14 cellular contexts compared by ENCODE assay signal in the genomic region with DNA sequence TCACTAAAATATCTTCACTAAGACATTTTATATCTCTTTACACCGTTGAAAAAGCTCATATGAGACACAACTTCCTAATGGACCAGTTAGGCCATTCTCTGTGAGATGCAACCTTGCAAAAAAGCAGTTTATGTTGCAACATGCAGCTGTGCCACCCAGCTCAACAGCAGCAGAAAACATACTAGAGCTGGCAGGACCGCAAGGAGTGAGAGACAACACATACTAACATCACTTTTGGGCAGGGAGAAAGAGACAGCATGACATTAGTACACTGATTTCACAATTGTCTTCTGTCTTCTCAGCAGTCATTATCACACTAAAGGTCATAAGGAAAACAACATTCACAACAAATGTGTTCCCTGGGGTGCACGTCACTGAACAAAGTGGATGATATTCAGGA.
"Had no signal": no experiment of that assay in that cellular context is flagged by ENCODE, and none has a peak within 500 bp of the region (broad histone marks: within the 10 kb centered on the region; RNA-seq: fewer than 3 reads in every experiment).

No MANE protein-coding gene starts in this region.

- H3K27ac ChIP-seq: esophagus muscularis mucosa, suprapubic skin had no signal

- H3K4me3 ChIP-seq: esophagus muscularis mucosa, lung, suprapubic skin had no signal

- H3K4me1 ChIP-seq: suprapubic skin had no signal

- ATAC-seq: activated CD4-positive, CD25-positive, alpha-beta regulatory T cell treated with anti-CD3 and anti-CD28 coated beads, Interleukin-2, amount 50 U/mL, for 24 hours; activated naive CD8-positive, alpha-beta T cell treated with anti-CD3 and anti-CD28 coated beads, Interleukin-2, amount 50 U/mL, for 24 hours; T-cell had no signal

- H3K9me3 ChIP-seq: esophagus muscularis mucosa, suprapubic skin had no signal

- H3K27me3 ChIP-seq: esophagus muscularis mucosa, suprapubic skin had no signal

- DNase-seq: activated naive CD4-positive, alpha-beta T cell treated with anti-CD3 and anti-CD28 coated beads for 36 hours; activated naive CD8-positive, alpha-beta T cell treated with anti-CD3 and anti-CD28 coated beads, Interleukin-2, amount 50 U/mL, for 24 hours; activated T-cell treated with anti-CD3 and anti-CD28 coated beads, Interleukin-2, amount 50 U/mL, for 1 hour; foreskin fibroblast; immature natural killer cell; left cardiac atrium; stimulated activated CD4-positive, alpha-beta T cell treated with anti-CD3 and anti-CD28 coated beads, Interleukin-2, amount 100 ng/mL, for 48 hours; stimulated activated naive CD4-positive, alpha-beta T cell; T-cell; T-helper 9 cell had no signal
